Comparison of ENCODE assay signal across 21 cellular contexts in the genomic region with DNA sequence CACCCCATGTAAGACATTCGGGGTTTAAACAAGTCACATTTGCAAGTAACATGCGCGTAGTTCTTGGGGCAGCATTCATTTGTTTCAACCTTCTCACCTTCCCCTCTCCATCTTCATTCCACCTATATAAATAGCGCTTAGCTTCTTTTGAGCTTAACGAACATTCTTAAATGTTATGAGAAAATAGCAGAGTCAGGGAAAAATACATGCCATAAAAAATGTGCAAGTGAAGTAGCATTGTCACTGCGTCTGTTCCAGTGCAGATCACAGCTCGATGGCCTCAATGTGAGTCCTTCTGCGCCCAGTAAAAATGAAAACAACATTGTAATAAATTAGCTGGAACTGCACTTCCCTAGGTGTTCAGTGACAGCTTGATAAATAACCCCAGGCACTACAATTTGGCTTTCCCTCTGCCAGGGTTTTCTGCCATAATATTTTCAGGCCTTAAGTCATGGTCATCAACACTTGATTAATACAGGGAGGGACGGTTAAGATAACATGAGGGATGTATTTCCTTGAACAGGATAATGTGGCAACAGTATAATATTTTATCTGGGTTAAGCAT.
A peak's percentile ranks its signal among the peaks of the same experiment; 100 is the strongest.
DNase-seq lines count a peak whose midpoint lies in the region; ATAC-seq, FAIRE-seq and TF ChIP-seq lines count a peak whose summit lies in the region.
"Had no signal": no experiment of that assay in that cellular context is flagged by ENCODE, and none has a peak within 500 bp of the region (broad histone marks: within the 10 kb centered on the region; RNA-seq: fewer than 3 reads in every experiment).

No MANE protein-coding gene starts in this region.

- no peak overlapping the region for H4K5ac ChIP-seq in IMR-90 (ENCODE audit: low read depth, low read length)

- no peak overlapping the region for H3K4me2 ChIP-seq in IMR-90 (ENCODE audit: low read depth, low read length)
- no peak overlapping the region for H3K4me2 ChIP-seq in K562 (ENCODE audit: insufficient read depth, low read length)
- H3K4me2 ChIP-seq: BLaER1 treated with 17β-estradiol and CSF1 and Interleukin-3, amounts not matched to agents 10 nM and 100 nM; GM23338 had no signal

- intact Hi-C loops in IMR-90 (cut with micrococcal nuclease) (no loop called here), K562 (cut with micrococcal nuclease) (no loop called here)

- no peak overlapping the region for H2BK5ac ChIP-seq in IMR-90 (ENCODE audit: low read depth, low read length, poor library complexity, severe bottlenecking)

- FAIRE-seq in K562 (lab: Jason Lieb, UNC): no peak
- FAIRE-seq: G401.6, GM12891, GM19239, H54 had no signal

- no peak overlapping the region for H3K4ac ChIP-seq in IMR-90 (ENCODE audit: low read depth, low read length)

- no peak overlapping the region for H2AK5ac ChIP-seq in IMR-90 (ENCODE audit: low read depth, low read length)

- no peak overlapping the region for H3K18ac ChIP-seq in IMR-90 (ENCODE audit: low read depth, low read length)

- H2BK15ac ChIP-seq in IMR-90 (ENCODE audit: low read depth, low read length): no peak overlapping the region

- CTCF ChIA-PET in IMR-90 (lab: Yijun Ruan, JAX) (interaction anchor here (0.5 kb wide), 2 partner anchors 636 to 1797 kb away, joined by 3 read pairs; no protein-coding TSS in a partner anchor), K562 (lab: Yijun Ruan, JAX; ENCODE audit: low intra/inter-chr PET ratio) (no interaction called here)

- H3K9me1 ChIP-seq in IMR-90 (ENCODE audit: insufficient read depth, low read length) (no peaks in the 10 kb centered on the region), K562 (ENCODE audit: control insufficient read depth, insufficient read depth, low read length) (no peaks in the 10 kb centered on the region)

- no peaks in the 10 kb centered on the region for H3K9me3 ChIP-seq in IMR-90 (ENCODE audit: control insufficient read depth, insufficient read depth, low read length)
- no peaks in the 10 kb centered on the region; the same call in none of the 2 replicates for H3K9me3 ChIP-seq in K562 (replicated peaks; ENCODE audit: control insufficient read depth, insufficient read depth, low read depth, low read length)
- H3K9me3 ChIP-seq: BLaER1 treated with 17β-estradiol and CSF1 and Interleukin-3, amounts not matched to agents 10 nM and 100 nM had no signal

- H2BK20ac ChIP-seq in IMR-90 (ENCODE audit: low read depth, low read length): no peak overlapping the region

- no peak overlapping the region for H4K91ac ChIP-seq in IMR-90 (ENCODE audit: insufficient read depth, low read depth, low read length)

- no peak for TF ChIP-seq EP300 in K562 (IDR thresholded peaks at IDR 0.05; ENCODE audit: low read length)

- H3K27ac ChIP-seq in IMR-90 (ENCODE audit: insufficient read depth, low read length) (no peak overlapping the region), K562 (ENCODE audit: extremely low read depth, low read depth, low read length) (no peak overlapping the region)
- H3K27ac ChIP-seq: BLaER1 treated with 17β-estradiol and CSF1 and Interleukin-3, amounts not matched to agents 10 nM and 100 nM; HL-60 had no signal

- no peaks in the 10 kb centered on the region for H3K79me1 ChIP-seq in IMR-90 (ENCODE audit: low read depth in 1 of 2, low read length in 2 of 2)

- no peak overlapping the region for H3K9ac ChIP-seq in IMR-90 (ENCODE audit: low read depth, low read length)
- no peak overlapping the region for H3K9ac ChIP-seq in K562 (ENCODE audit: insufficient read depth in 1 of 2, low read depth in 2 of 2, low read length in 2 of 2)
- H3K9ac ChIP-seq: BLaER1 treated with 17β-estradiol and CSF1 and Interleukin-3, amounts not matched to agents 10 nM and 100 nM had no signal

- ATAC-seq in IMR-90 (ENCODE audit: low read depth) (no peak), K562 (no peak), GM21786 (IDR thresholded peaks at IDR 0.05; ENCODE audit: unreplicated experiment) (no peak)
- ATAC-seq: CD8-positive, alpha-beta T cell; GM23338 had no signal

- no peaks in the 10 kb centered on the region for H3K79me2 ChIP-seq in K562 (ENCODE audit: control insufficient read depth, insufficient read depth, low read length)

- BruUV-seq in IMR-90 (replicated peaks; lab: Mats Ljungman, UMichigan) (no TSS peak), K562 (replicated peaks; lab: Mats Ljungman, UMichigan) (no TSS peak)

- no peak overlapping the region for H4K8ac ChIP-seq in IMR-90 (ENCODE audit: low read depth in 2 of 2, low read length in 2 of 2)

- H3K36me3 ChIP-seq in IMR-90 (ENCODE audit: control insufficient read depth, insufficient read depth, low read length) (no peaks in the 10 kb centered on the region), K562 (ENCODE audit: control insufficient read depth, insufficient read depth, low read length) (no peaks in the 10 kb centered on the region)
- H3K36me3 ChIP-seq: BLaER1 treated with 17β-estradiol and CSF1 and Interleukin-3, amounts not matched to agents 10 nM and 100 nM had no signal

- TF ChIP-seq RAD21 in IMR-90 (IDR thresholded peaks at IDR 0.05; ENCODE audit: low read length): no peak
- no peak for TF ChIP-seq RAD21 in K562 (CRISPR knock-in tag; conservative IDR thresholded peaks at IDR 0.05 in 1 of 2, IDR thresholded peaks at IDR 0.05 in 1 of 2)

- H2AFZ ChIP-seq in IMR-90 (replicated peaks; ENCODE audit: low read length, poor library complexity) (no peak overlapping the region), K562 (ENCODE audit: low read depth, low read length) (no peak overlapping the region)
- H2AFZ ChIP-seq: GM23338 had no signal

- TF ChIP-seq CTCF in IMR-90 (conservative IDR thresholded peaks at IDR 0.05; ENCODE audit: low read depth, low read length) (no peak), K562 (IDR thresholded peaks at IDR 0.05 in 2 of 3, conservative IDR thresholded peaks at IDR 0.05 in 1 of 3; ENCODE audit: insufficient read depth in 2 of 3, low read depth in 1 of 3, low read length in 3 of 3) (no peak)

- WGBS in IMR-90 (ENCODE audit: extremely low coverage in 2 of 2, insufficient read length in 1 of 2), 2 experiments: no CpG with 5 or more reads among the region's 9 CpGs
- WGBS in K562 (ENCODE audit: insufficient coverage, low coverage, missing lambda C conversion rate): under 1% methylated on average over 9 of the region's 9 CpGs

- dilution Hi-C loops in IMR-90 (cut with HindIII; ENCODE audit: low sequenced_read_pairs, unreplicated experiment): no loop called here

- H3K4me1 ChIP-seq in IMR-90 (ENCODE audit: control insufficient read depth, insufficient read depth, low read length) (no peaks in the 10 kb centered on the region), K562 (replicated peaks in 1 of 2; ENCODE audit: control insufficient read depth in 2 of 2, insufficient read depth in 2 of 2, low read length in 2 of 2) (no peaks in the 10 kb centered on the region)
- H3K4me1 ChIP-seq: BLaER1 treated with 17β-estradiol and CSF1 and Interleukin-3, amounts not matched to agents 10 nM and 100 nM had no signal

- in situ Hi-C loops in IMR-90 (cut with MboI; ENCODE audit: low sequenced_read_pairs) (no loop called here), K562 (cut with MboI) (no loop called here)

- H3K56ac ChIP-seq in IMR-90 (ENCODE audit: extremely low read depth, insufficient read depth, low read length): no peak overlapping the region

- H4K20me1 ChIP-seq in IMR-90 (ENCODE audit: insufficient read depth, low read length) (no peaks in the 10 kb centered on the region), K562 (replicated peaks; ENCODE audit: control insufficient read depth, insufficient read depth, low read length) (no peaks in the 10 kb centered on the region)
- H4K20me1 ChIP-seq: BLaER1 treated with 17β-estradiol and CSF1 and Interleukin-3, amounts not matched to agents 10 nM and 100 nM had no signal

- H3K27me3 ChIP-seq in IMR-90 (ENCODE audit: control insufficient read depth, insufficient read depth, low read length) (no peaks in the 10 kb centered on the region), K562 (ENCODE audit: control insufficient read depth in 2 of 2, insufficient read depth in 2 of 2, low read length in 2 of 2) (no peaks in the 10 kb centered on the region)
- H3K27me3 ChIP-seq: BLaER1 treated with 17β-estradiol and CSF1 and Interleukin-3, amounts not matched to agents 10 nM and 100 nM had no signal

- no peak overlapping the region for H3K4me3 ChIP-seq in IMR-90 (ENCODE audit: insufficient read depth, low read depth, low read length)
- no peak overlapping the region for H3K4me3 ChIP-seq in K562
- H3K4me3 ChIP-seq: BLaER1 treated with 17β-estradiol and CSF1 and Interleukin-3, amounts not matched to agents 10 nM and 100 nM; GM23338 had no signal

- no peak overlapping the region for H2BK120ac ChIP-seq in IMR-90 (ENCODE audit: low read depth, low read length)

- TF ChIP-seq POLR2A in IMR-90 (IDR thresholded peaks at IDR 0.05; ENCODE audit: low read depth, low read length): no peak
- no peak for TF ChIP-seq POLR2A in K562 (conservative IDR thresholded peaks at IDR 0.05)

- DNase-seq in NCI-H345 (lab: John Stamatoyannopoulos, UW) (peak; percentile 15), NCI-H345 treated with DMSO at 0.1 percent for 48 hours (lab: John Stamatoyannopoulos, UW; ENCODE audit: unreplicated experiment) (no peak), IMR-90 (no peak), NCI-H2227 (lab: John Stamatoyannopoulos, UW; ENCODE audit: unreplicated experiment) (peak; percentile 34), K562 (ENCODE audit: extremely low read depth in 1 of 4, low spot score in 3 of 4) (no peak), NCI-H2196 (lab: John Stamatoyannopoulos, UW; ENCODE audit: unreplicated experiment) (no peak), midbrain (lab: John Stamatoyannopoulos, UW) (no peak)
- DNase-seq: 8988T; CD8-positive, alpha-beta T cell; DMS 273 treated with DMSO at 0.1 percent for 48 hours; DMS53; HCEC 1CT; HFFc6 had no signal

- no peak overlapping the region for H3K23ac ChIP-seq in IMR-90 (ENCODE audit: low read depth, low read length)

- POLR2A ChIA-PET in IMR-90 (lab: Charles Lee; ENCODE audit: unreplicated experiment) (no interaction called here), K562 (lab: Yijun Ruan, JAX) (no interaction called here)

- no peak overlapping the region for H2AK9ac ChIP-seq in IMR-90 (replicated peaks; ENCODE audit: low read depth, low read length, poor library complexity)

- no peak overlapping the region for H3K14ac ChIP-seq in IMR-90 (replicated peaks; ENCODE audit: low read depth, low read length)

TF ChIP-seq in IMR-90, 13 proteins besides CTCF, POLR2A, EP300 and RAD21 (continues in another document):
- TF ChIP-seq MAFK (IDR thresholded peaks at IDR 0.05; ENCODE audit: low read depth, low read length): peak; percentile 43

TF ChIP-seq in K562, 482 proteins besides CTCF, POLR2A, EP300 and RAD21:
- TF ChIP-seq JUNB (CRISPR knock-in tag; conservative IDR thresholded peaks at IDR 0.05): no peak
- TF ChIP-seq MAFF (IDR thresholded peaks at IDR 0.05; ENCODE audit: low read length): 0 out of 2 replicates have a peak, but pooled peaks have one; percentile 13
- no peak for TF ChIP-seq SIX5 (IDR thresholded peaks at IDR 0.05; ENCODE audit: borderline replicate concordance in 1 of 2, insufficient read depth in 1 of 2, low read depth in 1 of 2, low read length in 2 of 2)
- TF ChIP-seq ZNF316 (IDR thresholded peaks at IDR 0.05): peak; percentile 21; the same call in 1 of the 2 replicates
- no peak for TF ChIP-seq CBX5 (IDR thresholded peaks at IDR 0.05; ENCODE audit: borderline replicate concordance, low read depth)
- TF ChIP-seq KDM5B (IDR thresholded peaks at IDR 0.05; ENCODE audit: insufficient replicate concordance, low read depth, low read length): no peak
- no peak for TF ChIP-seq L3MBTL2 (IDR thresholded peaks at IDR 0.05)
TF ChIP-seq in K562: peak in this region for 2.

Comparison
In these comparisons a context has a peak if more than half of its experiments do, and no peak if none do; other contexts are left out.
1. DNase-seq: peak in NCI-H345 (single experiment) and NCI-H2227 (single experiment); none in NCI-H345 treated with DMSO at 0.1 percent for 48 hours (single experiment), IMR-90 (single experiment), K562 (0 of 4), NCI-H2196 (single experiment) and midbrain (single experiment).